In the genomic region with DNA sequence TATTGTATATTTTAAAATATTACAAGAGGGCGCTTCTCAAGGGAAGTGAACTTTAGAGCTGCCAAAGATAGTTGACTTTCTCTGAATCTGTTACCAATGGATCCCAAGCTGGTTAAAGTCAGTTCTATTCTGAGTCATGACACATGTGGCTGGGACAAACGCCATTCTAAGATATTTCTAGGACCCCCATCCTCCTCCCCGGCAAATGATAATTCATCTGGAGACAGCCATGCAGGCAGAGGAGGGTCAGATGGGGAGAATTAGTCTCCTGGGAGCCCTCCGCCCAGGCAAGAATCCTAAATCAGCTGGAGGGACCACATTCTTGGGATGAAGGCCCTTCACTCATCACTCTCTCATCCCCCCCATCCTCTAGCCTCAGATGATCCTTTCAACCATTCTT, we compare ENCODE assay signal across 34 cellular contexts.
"Had no signal": no experiment of that assay in that cellular context is flagged by ENCODE, and none has a peak within 500 bp of the region (broad histone marks: within the 10 kb centered on the region; RNA-seq: fewer than 3 reads in every experiment).

No MANE protein-coding gene starts in this region.

- H3K27me3 ChIP-seq: ascending aorta, breast epithelium, cardiac muscle cell, foreskin keratinocyte, gastrocnemius medialis had no signal

- H3K4me1 Mint-ChIP-seq: activated B cell treated with CpG ODN at 0.5 μM for 24 hours; activated naive CD4-positive, alpha-beta T cell treated with anti-CD3 and anti-CD28 coated beads, Interleukin-2, amount 10 ng/mL, durations not matched to agents 7 days and 5 days; activated naive CD8-positive, alpha-beta T cell treated with anti-CD3 and anti-CD28 coated beads, Interleukin-2, amount 10 ng/mL, durations not matched to agents 7 days and 5 days; brain; central memory CD8-positive, alpha-beta T cell; T-helper 17 cell had no signal

- H3K27me3 Mint-ChIP-seq: activated B cell treated with CpG ODN at 0.5 μM for 24 hours; activated naive CD4-positive, alpha-beta T cell treated with anti-CD3 and anti-CD28 coated beads, Interleukin-2, amount 10 ng/mL, durations not matched to agents 7 days and 5 days; activated naive CD8-positive, alpha-beta T cell treated with anti-CD3 and anti-CD28 coated beads, Interleukin-2, amount 10 ng/mL, durations not matched to agents 7 days and 5 days; activated T-cell treated with anti-CD3 and anti-CD28 coated beads, Interleukin-2, amount 50 U/mL, for 24 hours; central memory CD8-positive, alpha-beta T cell; dendritic cell treated with granulocyte-macrophage colony-stimulating factor and Interleukin-4, amounts not matched to agents 40 ng/mL and 50 ng/mL, for 4 days; T-helper 17 cell had no signal

- ATAC-seq: activated CD4-positive, CD25-positive, alpha-beta regulatory T cell treated with anti-CD3 and anti-CD28 coated beads, Interleukin-2, amount 50 U/mL, for 24 hours; activated CD8-positive, alpha-beta T cell treated with anti-CD3 and anti-CD28 coated beads for 36 hours; activated naive CD4-positive, alpha-beta T cell treated with anti-CD3 and anti-CD28 coated beads, Interleukin-2, amount 50 U/mL, for 72 hours; activated T-cell treated with anti-CD3 and anti-CD28 coated beads, Interleukin-2, amount 50 U/mL, for 72 hours; foreskin keratinocyte; gastrocnemius medialis; T-helper 17 cell had no signal

- H3K9me3 Mint-ChIP-seq: activated B cell treated with CpG ODN at 0.5 μM for 24 hours; activated CD8-positive, alpha-beta T cell treated with anti-CD3 and anti-CD28 coated beads for 36 hours; activated naive CD4-positive, alpha-beta T cell treated with anti-CD3 and anti-CD28 coated beads, Interleukin-2, amount 50 U/mL, for 72 hours; activated naive CD8-positive, alpha-beta T cell treated with anti-CD3 and anti-CD28 coated beads, Interleukin-2, amount 10 ng/mL, durations not matched to agents 7 days and 5 days; activated T-cell treated with anti-CD3 and anti-CD28 coated beads, Interleukin-2, amount 50 U/mL, for 24 hours; activated T-cell treated with anti-CD3 and anti-CD28 coated beads, Interleukin-2, amount 50 U/mL, for 72 hours; brain; central memory CD8-positive, alpha-beta T cell; dendritic cell treated with granulocyte-macrophage colony-stimulating factor and Interleukin-4, amounts not matched to agents 40 ng/mL and 50 ng/mL, for 4 days; T-helper 2 cell treated with Interferon-gamma antibody and Interleukin-4, amounts not matched to agents 5 μg/mL and 100 μg/mL, for 36 hours had no signal

- H3K4me3 Mint-ChIP-seq: activated B cell treated with CpG ODN at 0.5 μM for 24 hours; activated CD8-positive, alpha-beta T cell treated with anti-CD3 and anti-CD28 coated beads for 36 hours; activated naive CD4-positive, alpha-beta T cell treated with anti-CD3 and anti-CD28 coated beads, Interleukin-2, amount 10 ng/mL, durations not matched to agents 7 days and 5 days; activated naive CD8-positive, alpha-beta T cell treated with anti-CD3 and anti-CD28 coated beads, Interleukin-2, amount 10 ng/mL, durations not matched to agents 7 days and 5 days; activated T-cell treated with anti-CD3 and anti-CD28 coated beads, Interleukin-2, amount 50 U/mL, for 24 hours; activated T-cell treated with anti-CD3 and anti-CD28 coated beads, Interleukin-2, amount 50 U/mL, for 72 hours; brain; central memory CD8-positive, alpha-beta T cell; dendritic cell treated with granulocyte-macrophage colony-stimulating factor and Interleukin-4, amounts not matched to agents 40 ng/mL and 50 ng/mL, for 4 days; T-helper 17 cell; T-helper 2 cell treated with Interferon-gamma antibody and Interleukin-4, amounts not matched to agents 5 μg/mL and 100 μg/mL, for 36 hours had no signal

- H3K36me3 Mint-ChIP-seq: activated naive CD4-positive, alpha-beta T cell treated with anti-CD3 and anti-CD28 coated beads, Interleukin-2, amount 10 ng/mL, durations not matched to agents 7 days and 5 days; activated naive CD4-positive, alpha-beta T cell treated with anti-CD3 and anti-CD28 coated beads, Interleukin-2, amount 50 U/mL, for 72 hours; activated naive CD8-positive, alpha-beta T cell treated with anti-CD3 and anti-CD28 coated beads, Interleukin-2, amount 10 ng/mL, durations not matched to agents 7 days and 5 days had no signal

- H3K27ac Mint-ChIP-seq: activated B cell treated with CpG ODN at 0.5 μM for 24 hours; activated CD8-positive, alpha-beta T cell treated with anti-CD3 and anti-CD28 coated beads for 36 hours; activated naive CD4-positive, alpha-beta T cell treated with anti-CD3 and anti-CD28 coated beads, Interleukin-2, amount 10 ng/mL, durations not matched to agents 7 days and 5 days; activated naive CD4-positive, alpha-beta T cell treated with anti-CD3 and anti-CD28 coated beads, Interleukin-2, amount 50 U/mL, for 72 hours; activated naive CD8-positive, alpha-beta T cell treated with anti-CD3 and anti-CD28 coated beads, Interleukin-2, amount 10 ng/mL, durations not matched to agents 7 days and 5 days; activated T-cell treated with anti-CD3 and anti-CD28 coated beads, Interleukin-2, amount 50 U/mL, for 24 hours; activated T-cell treated with anti-CD3 and anti-CD28 coated beads, Interleukin-2, amount 50 U/mL, for 72 hours; brain; dendritic cell treated with granulocyte-macrophage colony-stimulating factor and Interleukin-4, amounts not matched to agents 40 ng/mL and 50 ng/mL, for 4 days; T-helper 17 cell; T-helper 2 cell treated with Interferon-gamma antibody and Interleukin-4, amounts not matched to agents 5 μg/mL and 100 μg/mL, for 36 hours had no signal

- DNase-seq: activated B cell treated with CpG ODN at 0.5 μM for 24 hours; activated CD4-positive, alpha-beta T cell treated with anti-CD3 and anti-CD28 coated beads for 48 hours; activated CD4-positive, alpha-beta T cell treated with anti-CD3 and anti-CD28 coated beads, Interleukin-2, amount 50 U/mL, for 1 hour; activated CD4-positive, alpha-beta T cell treated with anti-CD3 and anti-CD28 coated beads, Interleukin-2, amount 50 U/mL, for 48 hours; activated CD8-positive, alpha-beta memory T cell treated with anti-CD3 and anti-CD28 coated beads, Interleukin-2, amount 50 U/mL, for 48 hours; activated CD8-positive, alpha-beta T cell treated with anti-CD3 and anti-CD28 coated beads for 36 hours; activated gamma-delta T cell; activated naive CD4-positive, alpha-beta T cell; activated naive CD4-positive, alpha-beta T cell treated with anti-CD3 and anti-CD28 coated beads, Interleukin-2, amount 10 ng/mL, durations not matched to agents 7 days and 5 days; activated naive CD8-positive, alpha-beta T cell treated with anti-CD3 and anti-CD28 coated beads, Interleukin-2, amount 10 ng/mL, durations not matched to agents 7 days and 5 days; activated T-cell treated with anti-CD3 and anti-CD28 coated beads for 4 hours; activated T-cell treated with anti-CD3 and anti-CD28 coated beads, Interleukin-2, amount 50 U/mL, for 24 hours; activated T-cell treated with anti-CD3 and anti-CD28 coated beads, Interleukin-2, amount 50 U/mL, for 72 hours; dorsolateral prefrontal cortex; effector memory CD4-positive, alpha-beta T cell; erythroblast; foreskin keratinocyte; gastrocnemius medialis; glutamatergic neuron; T-helper 1 cell; T-helper 17 cell; T1000; WERI-Rb-1 had no signal

- H3K4me1 ChIP-seq: ascending aorta, breast epithelium, esophagus muscularis mucosa, foreskin keratinocyte, gastrocnemius medialis had no signal

- H3K36me3 ChIP-seq: ascending aorta, breast epithelium, cardiac muscle cell, esophagus muscularis mucosa, gastrocnemius medialis, WERI-Rb-1 had no signal

- H3K9me3 ChIP-seq: ascending aorta, breast epithelium, esophagus muscularis mucosa, gastrocnemius medialis had no signal

- H3K27ac ChIP-seq: ascending aorta, breast epithelium, cardiac muscle cell, coronary artery, dorsolateral prefrontal cortex, esophagus muscularis mucosa, foreskin keratinocyte, gastrocnemius medialis, WERI-Rb-1 had no signal

- H3K4me3 ChIP-seq: ascending aorta, breast epithelium, cardiac muscle cell, coronary artery, dorsolateral prefrontal cortex, esophagus muscularis mucosa, gastrocnemius medialis had no signal
